Comparison of ENCODE assay signal across 10 cellular contexts in genomic region chr9:114958021-114958846, GRCh38. TPM values are rescaled to one million over a fixed set of nuclear protein-coding genes. Genes with fewer than 3 reads are reported as not detected.
DNase-seq lines count a peak whose midpoint lies in the region; ATAC-seq and TF ChIP-seq lines count a peak whose summit lies in the region.
"Had no signal": no experiment of that assay in that cellular context is flagged by ENCODE, and none has a peak within 500 bp of the region (broad histone marks: within the 10 kb centered on the region; RNA-seq: fewer than 3 reads in every experiment).

No MANE protein-coding gene starts in this region.

- peak; percentile 56 to 73 for ATAC-seq in activated CD4-positive, CD25-positive, alpha-beta regulatory T cell treated with anti-CD3 and anti-CD28 coated beads, Interleukin-2, amount 50 U/mL, for 24 hours
- ATAC-seq in natural killer cell treated with Interleukin-12 subunit alpha and Interleukin-12 subunit beta and Interleukin-15 and Interleukin-18, amount 100 ng/mL, for 72 hours: peak; percentile 92 to 93

- peak overlapping the region; percentile 96 for H3K27ac Mint-ChIP-seq in activated naive CD4-positive, alpha-beta T cell treated with anti-CD3 and anti-CD28 coated beads, Interleukin-2, amount 50 U/mL, for 24 hours
- H3K27ac Mint-ChIP-seq in natural killer cell treated with Interleukin-12 subunit alpha and Interleukin-12 subunit beta and Interleukin-15 and Interleukin-18, amount 100 ng/mL, for 72 hours: peak overlapping the region; percentile 80 to 85
- H3K27ac Mint-ChIP-seq: HFFc6 had no signal

- H2AFZ ChIP-seq in smooth muscle cell (ENCODE audit: low read depth): no peak overlapping the region

- H4K20me1 ChIP-seq in smooth muscle cell (ENCODE audit: low read depth): no peaks in the 10 kb centered on the region

- no peak for TF ChIP-seq CTCF in tibial artery (IDR thresholded peaks at IDR 0.05)
- TF ChIP-seq CTCF in smooth muscle cell (IDR thresholded peaks at IDR 0.05; ENCODE audit: borderline replicate concordance, insufficient read depth, poor library complexity, severe bottlenecking): no peak

- intact Hi-C loops in tibial artery (cut with DNase I; ENCODE audit: low total_unique reads): no loop called here

- peaks cover 53% of the 10 kb centered on the region for H3K4me1 Mint-ChIP-seq in activated naive CD4-positive, alpha-beta T cell treated with anti-CD3 and anti-CD28 coated beads, Interleukin-2, amount 50 U/mL, for 24 hours
- peaks cover 39 to 57% of the 10 kb centered on the region in 2 donors for H3K4me1 Mint-ChIP-seq in natural killer cell treated with Interleukin-12 subunit alpha and Interleukin-12 subunit beta and Interleukin-15 and Interleukin-18, amount 100 ng/mL, for 72 hours (ENCODE audit: low read depth in 2 of 2)

- H3K9me3 ChIP-seq in tibial artery (peaks cover 0 to 13% (median 11%) of the 10 kb centered on the region in 3 donors), smooth muscle cell (replicated peaks; ENCODE audit: low read depth) (no peaks in the 10 kb centered on the region)

- H3K4me1 ChIP-seq in tibial artery (peaks cover 0 to 12% (median 4%) of the 10 kb centered on the region in 4 donors), smooth muscle cell (ENCODE audit: low read depth) (peaks cover 6% of the 10 kb centered on the region)

- 72% methylated on average over 12 of the region's 12 CpGs for WGBS in smooth muscle cell (ENCODE audit: low lambda C conversion rate)

- no peaks in the 10 kb centered on the region for H3K27me3 Mint-ChIP-seq in activated naive CD4-positive, alpha-beta T cell treated with anti-CD3 and anti-CD28 coated beads, Interleukin-2, amount 50 U/mL, for 24 hours
- H3K27me3 Mint-ChIP-seq in natural killer cell treated with Interleukin-12 subunit alpha and Interleukin-12 subunit beta and Interleukin-15 and Interleukin-18, amount 100 ng/mL, for 72 hours: peaks cover 12 to 30% of the 10 kb centered on the region in 2 donors

- no peak overlapping the region for H3K27ac ChIP-seq in tibial artery
- H3K27ac ChIP-seq in smooth muscle cell (ENCODE audit: low read depth): no peak overlapping the region

- H3K36me3 ChIP-seq in tibial artery: no peaks in the 10 kb centered on the region
- no peaks in the 10 kb centered on the region for H3K36me3 ChIP-seq in smooth muscle cell (ENCODE audit: low read depth)
- H3K36me3 ChIP-seq: tibial nerve had no signal

- no peak overlapping the region for H3K4me2 ChIP-seq in smooth muscle cell

- no peak for DNase-seq in activated CD4-positive, CD25-positive, alpha-beta regulatory T cell treated with anti-CD3 and anti-CD28 coated beads, Interleukin-2, amount 50 U/mL, for 72 hours
- peak; percentile 65 for DNase-seq in natural killer cell treated with Interleukin-12 subunit alpha and Interleukin-12 subunit beta and Interleukin-15 and Interleukin-18, amount 100 ng/mL, for 72 hours (ENCODE audit: low spot score)
- DNase-seq in tibial artery (peak; percentile 62 to 77), HUDEP-2 (lab: John Stamatoyannopoulos, UW; ENCODE audit: unreplicated experiment in 76 of 76) (no peak), smooth muscle cell (lab: John Stamatoyannopoulos, UW; ENCODE audit: unreplicated experiment) (no peak), NCI-H748 treated with DMSO at 0.1 percent for 48 hours (lab: John Stamatoyannopoulos, UW) (no peak)
- DNase-seq: HFFc6 had no signal

- H3K36me3 Mint-ChIP-seq in activated naive CD4-positive, alpha-beta T cell treated with anti-CD3 and anti-CD28 coated beads, Interleukin-2, amount 50 U/mL, for 24 hours: peaks cover 15% of the 10 kb centered on the region
- peaks cover 49% of the 10 kb centered on the region for H3K36me3 Mint-ChIP-seq in natural killer cell treated with Interleukin-12 subunit alpha and Interleukin-12 subunit beta and Interleukin-15 and Interleukin-18, amount 100 ng/mL, for 72 hours

- peaks cover 26% of the 10 kb centered on the region for H3K9me3 Mint-ChIP-seq in activated naive CD4-positive, alpha-beta T cell treated with anti-CD3 and anti-CD28 coated beads, Interleukin-2, amount 50 U/mL, for 24 hours
- H3K9me3 Mint-ChIP-seq in natural killer cell treated with Interleukin-12 subunit alpha and Interleukin-12 subunit beta and Interleukin-15 and Interleukin-18, amount 100 ng/mL, for 72 hours: peaks cover 20% of the 10 kb centered on the region

- peak overlapping the region; percentile 75 for H3K4me3 Mint-ChIP-seq in activated naive CD4-positive, alpha-beta T cell treated with anti-CD3 and anti-CD28 coated beads, Interleukin-2, amount 50 U/mL, for 24 hours
- peak overlapping the region; percentile 72 for H3K4me3 Mint-ChIP-seq in natural killer cell treated with Interleukin-12 subunit alpha and Interleukin-12 subunit beta and Interleukin-15 and Interleukin-18, amount 100 ng/mL, for 72 hours
- H3K4me3 Mint-ChIP-seq: HFFc6 had no signal

- no peaks in the 10 kb centered on the region for H3F3A ChIP-seq in smooth muscle cell (ENCODE audit: low read depth)

- no peaks in the 10 kb centered on the region for H3K27me3 ChIP-seq in tibial artery
- no peaks in the 10 kb centered on the region for H3K27me3 ChIP-seq in smooth muscle cell (ENCODE audit: low read depth)
- H3K27me3 ChIP-seq: tibial nerve had no signal

- H3K4me3 ChIP-seq in tibial artery (no peak overlapping the region), smooth muscle cell (no peak overlapping the region)
- H3K4me3 ChIP-seq: tibial nerve had no signal

- H3K79me2 ChIP-seq in smooth muscle cell (ENCODE audit: low read depth): no peaks in the 10 kb centered on the region

- H3K9ac ChIP-seq in smooth muscle cell (ENCODE audit: low read depth): no peak overlapping the region

RNA-seq across cellular contexts. Expression of gene TNFSF8, which starts 27.8 kb away (rescaled TPM):
- 1 to 10 TPM; 1.3 to 1.9 TPM for total RNA-seq in natural killer cell treated with Interleukin-12 subunit alpha and Interleukin-12 subunit beta and Interleukin-15 and Interleukin-18, amount 100 ng/mL, for 72 hours
- total RNA-seq in smooth muscle cell: not detected in 2 replicates
- polyA plus RNA-seq in smooth muscle cell: not detected in 2 replicates
- total RNA-seq: HFFc6 had no signal

Comparison
In these comparisons a context has a peak if more than half of its experiments do, and no peak if none do; other contexts are left out.
1. DNase-seq: peak in natural killer cell treated with Interleukin-12 subunit alpha and Interleukin-12 subunit beta and Interleukin-15 and Interleukin-18, amount 100 ng/mL, for 72 hours (single experiment) and tibial artery (2 of 2); none in activated CD4-positive, CD25-positive, alpha-beta regulatory T cell treated with anti-CD3 and anti-CD28 coated beads, Interleukin-2, amount 50 U/mL, for 72 hours (single experiment), HUDEP-2 (0 of 76), smooth muscle cell (single experiment) and NCI-H748 treated with DMSO at 0.1 percent for 48 hours (single experiment).